ENCODE assay signal across 1 cellular context in genomic region chr1:227949341-227949921, GRCh38.
TF ChIP-seq lines count a peak whose summit lies in the region.

No MANE protein-coding gene starts in this region.

TF ChIP-seq in GM23338, 12 proteins besides CTCF, POLR2A, EP300 and RAD21:
- TF ChIP-seq JUNB (IDR thresholded peaks at IDR 0.05; ENCODE audit: unreplicated experiment) (no peak), ZNF331 (CRISPR knock-in tag; IDR thresholded peaks at IDR 0.05; ENCODE audit: low read depth) (no peak), ZNF462 (CRISPR knock-in tag; IDR thresholded peaks at IDR 0.05) (no peak), EZH2 (IDR thresholded peaks at IDR 0.05; ENCODE audit: low read depth, unreplicated experiment) (no peak), ETS1 (IDR thresholded peaks at IDR 0.05) (no peak), STAT1 (IDR thresholded peaks at IDR 0.05; ENCODE audit: unreplicated experiment) (no peak), CREB1 (CRISPR knock-in tag; IDR thresholded peaks at IDR 0.05; ENCODE audit: low read depth) (no peak), REST (IDR thresholded peaks at IDR 0.05; ENCODE audit: unreplicated experiment) (no peak), EZH2phosphoT487 (IDR thresholded peaks at IDR 0.05; ENCODE audit: unreplicated experiment) (no peak), ZNF114 (CRISPR knock-in tag; IDR thresholded peaks at IDR 0.05) (no peak), POLR2AphosphoS5 (IDR thresholded peaks at IDR 0.05; ENCODE audit: low read depth) (no peak), NANOG (IDR thresholded peaks at IDR 0.05; ENCODE audit: borderline replicate concordance) (no peak)
